ENCODE assay signal across 2 cellular contexts in the genomic region with DNA sequence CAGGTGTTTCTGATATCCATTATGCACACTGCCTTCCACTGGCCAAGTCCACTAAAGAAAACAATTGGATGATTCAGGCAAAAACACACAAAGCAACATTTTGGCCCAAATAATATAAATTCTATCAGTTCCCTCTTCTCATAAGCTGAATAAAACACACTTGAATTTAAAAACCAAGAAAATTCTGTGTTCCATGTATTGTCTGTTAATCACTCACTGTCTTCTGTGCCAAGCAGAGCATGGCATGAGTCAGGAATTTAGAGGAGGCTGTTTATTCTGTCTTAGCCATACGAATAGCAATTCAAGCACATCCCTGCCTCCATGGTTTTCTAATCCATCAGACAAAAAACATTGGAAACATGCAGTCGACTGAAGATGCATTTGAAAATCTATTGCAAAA.
TF ChIP-seq lines count a peak whose summit lies in the region.

No MANE protein-coding gene starts in this region.

TF ChIP-seq in SK-N-SH, 30 proteins besides CTCF, POLR2A, EP300 and RAD21:
- no peak for TF ChIP-seq GABPA (IDR thresholded peaks at IDR 0.05; ENCODE audit: low read depth)
- no peak for TF ChIP-seq SMC3 (IDR thresholded peaks at IDR 0.05; ENCODE audit: low read depth, low read length)
- no peak for TF ChIP-seq ELF1 (IDR thresholded peaks at IDR 0.05)
- TF ChIP-seq, protein P1, sequence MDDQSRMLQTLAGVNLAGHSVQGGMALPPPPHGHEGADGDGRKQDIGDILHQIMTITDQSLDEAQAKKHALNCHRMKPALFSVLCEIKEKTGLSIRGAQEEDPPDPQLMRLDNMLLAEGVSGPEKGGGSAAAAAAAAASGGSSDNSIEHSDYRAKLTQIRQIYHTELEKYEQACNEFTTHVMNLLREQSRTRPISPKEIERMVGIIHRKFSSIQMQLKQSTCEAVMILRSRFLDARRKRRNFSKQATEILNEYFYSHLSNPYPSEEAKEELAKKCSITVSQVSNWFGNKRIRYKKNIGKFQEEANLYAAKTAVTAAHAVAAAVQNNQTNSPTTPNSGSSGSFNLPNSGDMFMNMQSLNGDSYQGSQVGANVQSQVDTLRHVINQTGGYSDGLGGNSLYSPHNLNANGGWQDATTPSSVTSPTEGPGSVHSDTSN (IDR thresholded peaks at IDR 0.05) = peak; percentile 47; the same call in 1 of the 2 replicates
- no peak for TF ChIP-seq YY1 (IDR thresholded peaks at IDR 0.05; ENCODE audit: low read depth)
- TF ChIP-seq, protein P2, sequence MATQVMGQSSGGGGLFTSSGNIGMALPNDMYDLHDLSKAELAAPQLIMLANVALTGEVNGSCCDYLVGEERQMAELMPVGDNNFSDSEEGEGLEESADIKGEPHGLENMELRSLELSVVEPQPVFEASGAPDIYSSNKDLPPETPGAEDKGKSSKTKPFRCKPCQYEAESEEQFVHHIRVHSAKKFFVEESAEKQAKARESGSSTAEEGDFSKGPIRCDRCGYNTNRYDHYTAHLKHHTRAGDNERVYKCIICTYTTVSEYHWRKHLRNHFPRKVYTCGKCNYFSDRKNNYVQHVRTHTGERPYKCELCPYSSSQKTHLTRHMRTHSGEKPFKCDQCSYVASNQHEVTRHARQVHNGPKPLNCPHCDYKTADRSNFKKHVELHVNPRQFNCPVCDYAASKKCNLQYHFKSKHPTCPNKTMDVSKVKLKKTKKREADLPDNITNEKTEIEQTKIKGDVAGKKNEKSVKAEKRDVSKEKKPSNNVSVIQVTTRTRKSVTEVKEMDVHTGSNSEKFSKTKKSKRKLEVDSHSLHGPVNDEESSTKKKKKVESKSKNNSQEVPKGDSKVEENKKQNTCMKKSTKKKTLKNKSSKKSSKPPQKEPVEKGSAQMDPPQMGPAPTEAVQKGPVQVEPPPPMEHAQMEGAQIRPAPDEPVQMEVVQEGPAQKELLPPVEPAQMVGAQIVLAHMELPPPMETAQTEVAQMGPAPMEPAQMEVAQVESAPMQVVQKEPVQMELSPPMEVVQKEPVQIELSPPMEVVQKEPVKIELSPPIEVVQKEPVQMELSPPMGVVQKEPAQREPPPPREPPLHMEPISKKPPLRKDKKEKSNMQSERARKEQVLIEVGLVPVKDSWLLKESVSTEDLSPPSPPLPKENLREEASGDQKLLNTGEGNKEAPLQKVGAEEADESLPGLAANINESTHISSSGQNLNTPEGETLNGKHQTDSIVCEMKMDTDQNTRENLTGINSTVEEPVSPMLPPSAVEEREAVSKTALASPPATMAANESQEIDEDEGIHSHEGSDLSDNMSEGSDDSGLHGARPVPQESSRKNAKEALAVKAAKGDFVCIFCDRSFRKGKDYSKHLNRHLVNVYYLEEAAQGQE (IDR thresholded peaks at IDR 0.05; ENCODE audit: low read depth, low read length) = no peak
- no peak for TF ChIP-seq RFX5 (IDR thresholded peaks at IDR 0.05; ENCODE audit: low read length)

TF ChIP-seq in neural cell, 6 proteins besides CTCF, POLR2A, EP300 and RAD21:
- TF ChIP-seq TAF1 (IDR thresholded peaks at IDR 0.05; ENCODE audit: low read depth) = no peak
- TF ChIP-seq EZH2 (IDR thresholded peaks at IDR 0.05; ENCODE audit: borderline replicate concordance, insufficient read depth, low read length, poor library complexity, severe bottlenecking) = no peak
- no peak for TF ChIP-seq SMC3 (conservative IDR thresholded peaks at IDR 0.05; ENCODE audit: poor library complexity)
- TF ChIP-seq, protein P2 (IDR thresholded peaks at IDR 0.05; ENCODE audit: borderline replicate concordance) = no peak
- no peak for TF ChIP-seq POLR2AphosphoS5 (IDR thresholded peaks at IDR 0.05)
- no peak for TF ChIP-seq MXI1 (conservative IDR thresholded peaks at IDR 0.05; ENCODE audit: poor library complexity, severe bottlenecking)
